19 cellular contexts compared by ENCODE assay signal in the genomic region with DNA sequence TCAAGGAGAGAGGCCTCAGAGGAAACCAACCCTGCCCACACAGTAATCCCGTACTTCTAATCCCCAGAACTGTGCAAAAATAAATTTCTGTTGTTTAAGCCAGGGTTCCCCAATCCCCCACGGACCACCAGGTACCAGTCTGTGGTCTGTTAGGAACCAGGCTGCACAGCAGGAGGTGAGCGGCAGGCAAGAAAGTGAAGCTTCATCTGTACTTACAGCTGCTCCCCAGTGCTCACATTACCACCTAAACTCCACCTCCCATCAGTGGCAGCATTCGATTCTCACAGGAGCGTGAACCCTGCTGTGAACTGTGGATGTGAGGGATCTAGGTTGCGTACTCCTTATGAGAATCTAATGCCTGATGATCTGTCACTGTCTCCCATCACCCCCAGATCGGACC.
DNase-seq lines count a peak whose midpoint lies in the region; ATAC-seq and TF ChIP-seq lines count a peak whose summit lies in the region.
"Had no signal": no experiment of that assay in that cellular context is flagged by ENCODE, and none has a peak within 500 bp of the region (broad histone marks: within the 10 kb centered on the region; RNA-seq: fewer than 3 reads in every experiment).

No MANE protein-coding gene starts in this region.

- 79 to 81% methylated on average over 7 of the region's 7 CpGs for WGBS in sigmoid colon, 2 donors

- TF ChIP-seq EP300 in sigmoid colon (IDR thresholded peaks at IDR 0.05), result no peak

- H3K4me1 ChIP-seq in lower lobe of right lung (no peaks in the 10 kb centered on the region), sigmoid colon (no peaks in the 10 kb centered on the region)
- H3K4me1 ChIP-seq: Caco-2 had no signal

- TF ChIP-seq CTCF in lower lobe of right lung (IDR thresholded peaks at IDR 0.05) (no peak), sigmoid colon (IDR thresholded peaks at IDR 0.05) (no peak)

- H3K27me3 ChIP-seq in lower lobe of right lung (ENCODE audit: low read depth) (no peaks in the 10 kb centered on the region), sigmoid colon (no peaks in the 10 kb centered on the region)
- H3K27me3 ChIP-seq: BLaER1 had no signal

- H3K9me3 ChIP-seq in lower lobe of right lung, result no peaks in the 10 kb centered on the region
- no peaks in the 10 kb centered on the region for H3K9me3 ChIP-seq in sigmoid colon
- H3K9me3 ChIP-seq: BLaER1, Caco-2 had no signal

- H3K4me3 ChIP-seq in lower lobe of right lung (no peak overlapping the region), sigmoid colon (no peak overlapping the region)
- H3K4me3 ChIP-seq: BLaER1, GM12878, GM23248 had no signal

- intact Hi-C loops in lower lobe of right lung (cut with DNase I) (no loop called here), sigmoid colon (cut with DNase I) (no loop called here)

- no peak for TF ChIP-seq POLR2A in sigmoid colon (IDR thresholded peaks at IDR 0.05)

- ATAC-seq in lower lobe of right lung (no peak), GM21723 (IDR thresholded peaks at IDR 0.05; ENCODE audit: unreplicated experiment) (no peak)
- ATAC-seq: CD8-positive, alpha-beta T cell; GM12878 had no signal

- H3K27ac ChIP-seq in lower lobe of right lung, result no peak overlapping the region
- no peak overlapping the region for H3K27ac ChIP-seq in sigmoid colon
- H3K27ac ChIP-seq: BLaER1, C4-2B, GM23248 had no signal

- DNase-seq in NCI-H2171 (lab: John Stamatoyannopoulos, UW), result peak; percentile 56
- DNase-seq in lower lobe of right lung, result peak; percentile 14
- DNase-seq in sigmoid colon, result peak; percentile 50
- DNase-seq in cerebellar nuclear complex (lab: John Stamatoyannopoulos, UW), result no peak
- no peak for DNase-seq in D341Med (ENCODE audit: low spot score)
- DNase-seq: Caco-2; CD4-positive, CD25-positive, alpha-beta regulatory T cell; CD8-positive, alpha-beta T cell; DMS 273 treated with DMSO at 0.1 percent for 48 hours; DMS79; EL; GDM1; GM23248; H7; HCEC 1CT had no signal

- H3K36me3 ChIP-seq in lower lobe of right lung (no peaks in the 10 kb centered on the region), sigmoid colon (no peaks in the 10 kb centered on the region)

Comparison
In these comparisons a context has a peak if more than half of its experiments do, and no peak if none do; other contexts are left out.
1. DNase-seq: peak in NCI-H2171 (single experiment), lower lobe of right lung (single experiment) and sigmoid colon (single experiment); none in cerebellar nuclear complex (0 of 2) and D341Med (single experiment).